In genomic region chr17:2025220-2025621, GRCh38 we compare ENCODE assay signal across 8 cellular contexts. TPM values are rescaled to one million over a fixed set of nuclear protein-coding genes. Genes with fewer than 3 reads are reported as not detected.
DNase-seq lines count a peak whose midpoint lies in the region; ATAC-seq and TF ChIP-seq lines count a peak whose summit lies in the region.

Gene RTN4RL1 (minus strand): TSS chr17:2025334. CDS start chr17:2024865, 469 bp downstream.

- peak; percentile 85 for DNase-seq in AG08395 (ENCODE audit: low spot score)
- DNase-seq in HT1080 (ENCODE audit: low read depth), result peak; percentile 75
- DNase-seq in SK-N-DZ (ENCODE audit: low spot score), result peak; percentile 53
- peak; percentile 63 for DNase-seq in activated naive CD8-positive, alpha-beta T cell treated with anti-CD3 and anti-CD28 coated beads for 36 hours
- DNase-seq in cardiac muscle cell (ENCODE audit: low read depth in 1 of 2, low spot score in 1 of 2), result peak; percentile 63 to 92
- peak; percentile 41 for DNase-seq in progenitor cell of endocrine pancreas (ENCODE audit: low spot score, unreplicated experiment)

- no peaks in the 10 kb centered on the region for H3K9me3 ChIP-seq in cardiac muscle cell (ENCODE audit: low read depth)

- H3K4me1 ChIP-seq in cardiac muscle cell (ENCODE audit: low read depth), result peaks cover 6% of the 10 kb centered on the region

- H3K27ac ChIP-seq in cardiac muscle cell, result peak within 1 kb of the TSS; percentile 48

- H3K4me3 ChIP-seq in cardiac muscle cell, result peak within 1 kb of the TSS; percentile 81

- H3K9me3 Mint-ChIP-seq in activated naive CD8-positive, alpha-beta T cell treated with anti-CD3 and anti-CD28 coated beads for 36 hours, result no peaks in the 10 kb centered on the region
- no peaks in the 10 kb centered on the region for H3K9me3 Mint-ChIP-seq in progenitor cell of endocrine pancreas (ENCODE audit: low read depth)

- H3K4me3 Mint-ChIP-seq in activated naive CD8-positive, alpha-beta T cell treated with anti-CD3 and anti-CD28 coated beads for 36 hours, result peak within 1 kb of the TSS; percentile 77
- peak within 1 kb of the TSS; percentile 81 for H3K4me3 Mint-ChIP-seq in progenitor cell of endocrine pancreas (ENCODE audit: low read depth)

- H3K36me3 Mint-ChIP-seq in activated naive CD8-positive, alpha-beta T cell treated with anti-CD3 and anti-CD28 coated beads for 36 hours, result no peaks in the 10 kb centered on the region
- H3K36me3 Mint-ChIP-seq in progenitor cell of endocrine pancreas (ENCODE audit: insufficient read depth), result no peaks in the 10 kb centered on the region

- H3K27ac Mint-ChIP-seq in activated naive CD8-positive, alpha-beta T cell treated with anti-CD3 and anti-CD28 coated beads for 36 hours, result no peak within 1 kb of the TSS
- peak within 1 kb of the TSS; percentile 89 for H3K27ac Mint-ChIP-seq in progenitor cell of endocrine pancreas

- no peak for TF ChIP-seq CTCF in cardiac muscle cell (IDR thresholded peaks at IDR 0.05; ENCODE audit: low read depth, low read length)
- TF ChIP-seq CTCF in progenitor cell of endocrine pancreas (IDR thresholded peaks at IDR 0.05; ENCODE audit: unreplicated experiment), result no peak

- H3K4me1 Mint-ChIP-seq in activated naive CD8-positive, alpha-beta T cell treated with anti-CD3 and anti-CD28 coated beads for 36 hours, result peaks cover 12% of the 10 kb centered on the region
- H3K4me1 Mint-ChIP-seq in progenitor cell of endocrine pancreas (ENCODE audit: low read depth), result no peaks in the 10 kb centered on the region

- no peaks in the 10 kb centered on the region for H3K36me3 ChIP-seq in cardiac muscle cell

- peaks cover 10% of the 10 kb centered on the region for H3K27me3 ChIP-seq in cardiac muscle cell

- ATAC-seq in HG02678 (IDR thresholded peaks at IDR 0.05; ENCODE audit: unreplicated experiment) (no peak), GM21423 (IDR thresholded peaks at IDR 0.05; ENCODE audit: unreplicated experiment) (no peak)

- peaks cover 42% of the 10 kb centered on the region for H3K27me3 Mint-ChIP-seq in activated naive CD8-positive, alpha-beta T cell treated with anti-CD3 and anti-CD28 coated beads for 36 hours
- peaks cover 18% of the 10 kb centered on the region for H3K27me3 Mint-ChIP-seq in progenitor cell of endocrine pancreas

RNA-seq across cellular contexts. Expression of gene RTN4RL1, which starts in this region (rescaled TPM):
- 4.3 and 5.6 TPM in 2 replicates for total RNA-seq in HT1080 (2014; rRNA removed; shearing (Covaris generic))
- 1.0 and 1.2 TPM in 2 replicates for polyA plus RNA-seq in HT1080 (2015; cell fraction: cytosol; rRNA removed)
- polyA plus RNA-seq in HT1080 (2015; cell fraction: nucleus; rRNA removed), result 0.85 and 1.0 TPM in 2 replicates
- polyA plus RNA-seq in SK-N-DZ (2014; cell fraction: cytosol; rRNA removed), result not detected in 2 replicates
- 0.34 TPM in 1 of 2 replicates, not detected in the other for polyA plus RNA-seq in SK-N-DZ (2014; cell fraction: nucleus; rRNA removed)
- under 1 TPM; 0.64 to 0.80 TPM for total RNA-seq in activated naive CD8-positive, alpha-beta T cell treated with anti-CD3 and anti-CD28 coated beads for 36 hours
- total RNA-seq in cardiac muscle cell (34.3 and 45.4 TPM in 2 replicates), progenitor cell of endocrine pancreas (11.1 and 12.4 TPM in 2 replicates)
- polyA plus RNA-seq in cardiac muscle cell, result 32.2 and 46.2 TPM in 2 replicates

Comparison
In these comparisons a context has a peak if more than half of its experiments do, and no peak if none do; other contexts are left out.
1. Peak in DNase-seq in activated naive CD8-positive, alpha-beta T cell treated with anti-CD3 and anti-CD28 coated beads for 36 hours; RNA of the gene not detected or under 1 TPM.